ENCODE assay signal across 8 cellular contexts in the genomic region with DNA sequence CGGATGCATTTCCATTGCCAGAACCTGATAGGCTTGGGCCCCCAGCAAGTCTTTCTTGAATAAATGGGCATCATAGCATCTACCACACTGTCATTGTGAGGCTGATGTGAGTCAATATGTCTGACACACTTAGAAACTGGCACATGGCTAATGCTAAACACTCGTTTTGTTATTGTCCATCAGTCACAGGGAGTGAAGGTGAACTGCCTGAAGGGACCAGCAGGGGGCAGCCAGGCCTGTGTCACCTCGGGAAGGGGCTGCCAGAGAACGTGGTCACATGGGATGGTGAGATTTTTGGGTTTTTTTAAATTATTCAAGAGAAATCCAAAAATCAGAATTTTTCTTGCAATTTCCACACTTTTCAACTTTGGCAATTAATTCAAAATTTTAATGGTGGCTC. TPM values are rescaled to one million over a fixed set of nuclear protein-coding genes. Genes with fewer than 3 reads are reported as not detected.
A peak's percentile ranks its signal among the peaks of the same experiment; 100 is the strongest.
DNase-seq lines count a peak whose midpoint lies in the region; TF ChIP-seq lines count a peak whose summit lies in the region.

No MANE protein-coding gene starts in this region.

- no peaks in the 10 kb centered on the region for H3K36me3 Mint-ChIP-seq in activated T-helper 2 cell treated with anti-CD3 and anti-CD28 coated beads, Interferon-gamma antibody, Interleukin-2, Interleukin-4, amounts not matched to agents 10 μg/mL and 5 μg/mL and 100 μg/mL, durations not matched to agents 14 hours and 24 hours and 36 hours (ENCODE audit: low read depth)

- no peaks in the 10 kb centered on the region for H3K9me3 ChIP-seq in NT2/D1 (ENCODE audit: insufficient read depth, low read length)
- H3K9me3 ChIP-seq in spleen, result no peaks in the 10 kb centered on the region

- peak; percentile 75 for TF ChIP-seq CTCF in fibroblast of mammary gland (conservative IDR thresholded peaks at IDR 0.05; ENCODE audit: control insufficient read depth, insufficient read depth, low read depth, low read length)
- TF ChIP-seq CTCF in spleen (IDR thresholded peaks at IDR 0.05 in 8 of 11, conservative IDR thresholded peaks at IDR 0.05 in 3 of 11), result peak; percentile 24 to 73 (median 58)

- no peaks in the 10 kb centered on the region for H3K27me3 Mint-ChIP-seq in activated T-helper 2 cell treated with anti-CD3 and anti-CD28 coated beads, Interferon-gamma antibody, Interleukin-2, Interleukin-4, amounts not matched to agents 10 μg/mL and 5 μg/mL and 100 μg/mL, durations not matched to agents 14 hours and 24 hours and 36 hours (ENCODE audit: low read depth)

- H3K4me1 ChIP-seq in NT2/D1 (ENCODE audit: insufficient read depth, insufficient read length) (peaks cover 4% of the 10 kb centered on the region), spleen (peaks cover 0 to 2% (median 0%) of the 10 kb centered on the region in 6 donors)

- no peak overlapping the region for H3K9ac ChIP-seq in NT2/D1 (ENCODE audit: insufficient read length, low read depth)

- H3K4me3 ChIP-seq in NT2/D1 (ENCODE audit: insufficient read length, low read depth), result no peak overlapping the region
- H3K4me3 ChIP-seq in fibroblast of mammary gland (ENCODE audit: control insufficient read depth, low read depth, low read length), result no peak overlapping the region
- H3K4me3 ChIP-seq in spleen, result no peak overlapping the region

- DNase-seq in activated gamma-delta T cell treated with Interleukin-2 at 50 U/mL for 16 hours, result peak; percentile 15
- no peak for DNase-seq in activated gamma-delta T cell (lab: John Stamatoyannopoulos, UW)
- DNase-seq in NT2/D1 (ENCODE audit: low read depth, low spot score), result peak; percentile 42
- DNase-seq in fibroblast of mammary gland (ENCODE audit: low read depth), result peak; percentile 51
- DNase-seq in spleen, result peak; percentile 74
- no peak for DNase-seq in activated T-helper 2 cell treated with anti-CD3 and anti-CD28 coated beads, Interferon-gamma antibody, Interleukin-2, Interleukin-4, amounts not matched to agents 10 μg/mL and 5 μg/mL and 100 μg/mL, durations not matched to agents 14 hours and 24 hours and 36 hours (ENCODE audit: low spot score)
- DNase-seq in NCI-H146 treated with DMSO at 0.1 percent for 48 hours (lab: John Stamatoyannopoulos, UW; ENCODE audit: unreplicated experiment), result no peak
- DNase-seq in NCI-H2196 treated with DMSO at 0.1 percent for 48 hours (lab: John Stamatoyannopoulos, UW; ENCODE audit: unreplicated experiment), result no peak

- no peaks in the 10 kb centered on the region for H3K9me3 Mint-ChIP-seq in activated T-helper 2 cell treated with anti-CD3 and anti-CD28 coated beads, Interferon-gamma antibody, Interleukin-2, Interleukin-4, amounts not matched to agents 10 μg/mL and 5 μg/mL and 100 μg/mL, durations not matched to agents 14 hours and 24 hours and 36 hours

- H3K36me3 ChIP-seq in NT2/D1 (ENCODE audit: insufficient read depth, insufficient read length, low read length) (no peaks in the 10 kb centered on the region), spleen (no peaks in the 10 kb centered on the region)

- no peak overlapping the region for H3K27ac Mint-ChIP-seq in activated T-helper 2 cell treated with anti-CD3 and anti-CD28 coated beads, Interferon-gamma antibody, Interleukin-2, Interleukin-4, amounts not matched to agents 10 μg/mL and 5 μg/mL and 100 μg/mL, durations not matched to agents 14 hours and 24 hours and 36 hours

- intact Hi-C loops in spleen (cut with DNase I; ENCODE audit: low total_unique reads), result no loop called here
- intact Hi-C loops in activated T-helper 2 cell treated with anti-CD3 and anti-CD28 coated beads, Interferon-gamma antibody, Interleukin-2, Interleukin-4, amounts not matched to agents 10 μg/mL and 5 μg/mL and 100 μg/mL, durations not matched to agents 14 hours and 24 hours and 36 hours (cut with micrococcal nuclease), result no loop called here

- no peak overlapping the region for H3K27ac ChIP-seq in spleen

- H3K4me3 Mint-ChIP-seq in activated T-helper 2 cell treated with anti-CD3 and anti-CD28 coated beads, Interferon-gamma antibody, Interleukin-2, Interleukin-4, amounts not matched to agents 10 μg/mL and 5 μg/mL and 100 μg/mL, durations not matched to agents 14 hours and 24 hours and 36 hours (ENCODE audit: low read depth), result no peak overlapping the region

- no peaks in the 10 kb centered on the region for H3K4me1 Mint-ChIP-seq in activated T-helper 2 cell treated with anti-CD3 and anti-CD28 coated beads, Interferon-gamma antibody, Interleukin-2, Interleukin-4, amounts not matched to agents 10 μg/mL and 5 μg/mL and 100 μg/mL, durations not matched to agents 14 hours and 24 hours and 36 hours (ENCODE audit: low read depth)

- TF ChIP-seq POLR2A in spleen (IDR thresholded peaks at IDR 0.05), result no peak

- H3K27me3 ChIP-seq in NT2/D1 (ENCODE audit: insufficient read depth, insufficient read length) (no peaks in the 10 kb centered on the region), spleen (replicated peaks in 1 of 7) (peaks cover 0 to 29% (median 0%) of the 10 kb centered on the region in 7 donors)

- 6 to 17% (median 12%) methylated on average over 4 of the region's 4 CpGs for WGBS in spleen, 5 donors

RNA-seq across cellular contexts. Expression of gene RCVRN, which starts 0.8 kb away (rescaled TPM):
- 1 to 10 TPM in 1 of 7 donors, under 1 TPM in 6; 0.11 to 1.4 (median 0.32) TPM for total RNA-seq in spleen
- under 1 TPM; 0.03 to 0.64 (median 0.30) TPM for polyA plus RNA-seq in spleen
- not detected in 2 replicates for total RNA-seq in activated T-helper 2 cell treated with anti-CD3 and anti-CD28 coated beads, Interferon-gamma antibody, Interleukin-2, Interleukin-4, amounts not matched to agents 10 μg/mL and 5 μg/mL and 100 μg/mL, durations not matched to agents 14 hours and 24 hours and 36 hours

Comparison
In these comparisons a context has a peak if more than half of its experiments do, and no peak if none do; other contexts are left out.
1. DNase-seq: peak in activated gamma-delta T cell treated with Interleukin-2 at 50 U/mL for 16 hours (single experiment), NT2/D1 (single experiment), fibroblast of mammary gland (single experiment) and spleen (single experiment); none in activated gamma-delta T cell (single experiment), activated T-helper 2 cell treated with anti-CD3 and anti-CD28 coated beads, Interferon-gamma antibody, Interleukin-2, Interleukin-4, amounts not matched to agents 10 μg/mL and 5 μg/mL and 100 μg/mL, durations not matched to agents 14 hours and 24 hours and 36 hours (single experiment), NCI-H146 treated with DMSO at 0.1 percent for 48 hours (single experiment) and NCI-H2196 treated with DMSO at 0.1 percent for 48 hours (single experiment).